Comparison of ENCODE assay signal across 18 cellular contexts in genomic region chr6:24876496-24877465, GRCh38. TPM values are rescaled to one million over a fixed set of nuclear protein-coding genes. Genes with fewer than 3 reads are reported as not detected.
A peak's percentile ranks its signal among the peaks of the same experiment; 100 is the strongest.
DNase-seq lines count a peak whose midpoint lies in the region; ATAC-seq, FAIRE-seq and TF ChIP-seq lines count a peak whose summit lies in the region.
"Had no signal": no experiment of that assay in that cellular context is flagged by ENCODE, and none has a peak within 500 bp of the region (broad histone marks: within the 10 kb centered on the region; RNA-seq: fewer than 3 reads in every experiment).

No MANE protein-coding gene starts in this region.

- H3K27me3 Mint-ChIP-seq in WTC11 (ENCODE audit: low read depth) (no peaks in the 10 kb centered on the region), osteocyte (ENCODE audit: unreplicated experiment) (no peaks in the 10 kb centered on the region)

- peaks cover 11% of the 10 kb centered on the region for H3K36me3 Mint-ChIP-seq in WTC11
- peaks cover 11% of the 10 kb centered on the region for H3K36me3 Mint-ChIP-seq in osteocyte (ENCODE audit: unreplicated experiment)

- TF ChIP-seq CTCF in WTC11 (IDR thresholded peaks at IDR 0.05) (no peak), osteocyte (IDR thresholded peaks at IDR 0.05) (no peak)

- H3K27ac Mint-ChIP-seq in WTC11: peak overlapping the region; percentile 74
- H3K27ac Mint-ChIP-seq in osteocyte (ENCODE audit: unreplicated experiment): no peak overlapping the region

- POLR2A ChIA-PET in WTC11 (lab: Charles Lee): interaction anchor here (0.9 to 1.2 kb wide), 3 partner anchors 9 to 115 kb away, joined by 3 to 4 read pairs (median 4); no protein-coding TSS in a partner anchor

- H3K9me3 Mint-ChIP-seq in WTC11 (no peaks in the 10 kb centered on the region), osteocyte (ENCODE audit: unreplicated experiment) (peaks cover 9% of the 10 kb centered on the region)

- no peak for TF ChIP-seq POLR2A in GM12891 (IDR thresholded peaks at IDR 0.05; ENCODE audit: low read depth, low read length)

- DNase-seq in GM12891 (ENCODE audit: insufficient read length, low spot score) (no peak), WTC11 (ENCODE audit: low spot score) (peak; percentile 59), osteocyte (ENCODE audit: extremely low spot score, unreplicated experiment) (peak; percentile 25)
- DNase-seq in stimulated activated CD4-positive, alpha-beta T cell treated with anti-CD3 and anti-CD28 coated beads, Interleukin-4, amount 100 ng/mL, for 24 hours: no peak
- DNase-seq: activated CD4-positive, alpha-beta T cell treated with anti-CD3 and anti-CD28 coated beads for 4 hours; activated effector memory CD4-positive, alpha-beta T cell treated with Interleukin-2 at 50 U/mL for 16 hours; GDM1; GOT3; Karpas-422; NCI-H1694; PC-9; right cardiac atrium; stimulated activated CD4-positive, alpha-beta T cell treated with anti-CD3 and anti-CD28 coated beads, Interleukin-4, amount 100 ng/mL, for 1 hour had no signal

- ATAC-seq in WTC11 (peak; percentile 95), GM18519 (IDR thresholded peaks at IDR 0.05; ENCODE audit: low FRiP score, unreplicated experiment) (no peak), HG03280 (IDR thresholded peaks at IDR 0.05; ENCODE audit: unreplicated experiment) (no peak)
- ATAC-seq: gastroesophageal sphincter, left lobe of liver, right cardiac atrium had no signal

- CTCF ChIA-PET in WTC11 (lab: Charles Lee): interaction anchor here (0.7 to 4.0 kb wide), 10 partner anchors 9 to 141 kb away, joined by 3 to 23 read pairs (median 4); no protein-coding TSS in a partner anchor

- peak overlapping the region; percentile 44 for H3K4me3 Mint-ChIP-seq in WTC11
- H3K4me3 Mint-ChIP-seq in osteocyte (ENCODE audit: unreplicated experiment): no peak overlapping the region

- H3K4me3 ChIP-seq in iPS-11a (ENCODE audit: low read depth, low read length): peak overlapping the region; percentile 14
- H3K4me3 ChIP-seq: gastroesophageal sphincter, PC-9 had no signal

- peaks cover 72% of the 10 kb centered on the region for H3K4me1 Mint-ChIP-seq in WTC11
- H3K4me1 Mint-ChIP-seq in osteocyte (ENCODE audit: unreplicated experiment): peaks cover 12% of the 10 kb centered on the region

- FAIRE-seq in GM12891 (lab: Jason Lieb, UNC): peak; percentile 20

TF ChIP-seq in GM12891, 5 proteins besides CTCF, POLR2A, EP300 and RAD21:
- TF ChIP-seq PAX5 (IDR thresholded peaks at IDR 0.05; ENCODE audit: insufficient read depth, low read length, severe bottlenecking) (no peak), SPI1 (IDR thresholded peaks at IDR 0.05; ENCODE audit: low read depth, low read length) (no peak), TAF1 (IDR thresholded peaks at IDR 0.05; ENCODE audit: low read depth, low read length) (no peak), POU2F2 (IDR thresholded peaks at IDR 0.05; ENCODE audit: low read depth, low read length) (no peak), POLR2AphosphoS5 (IDR thresholded peaks at IDR 0.05; ENCODE audit: low read depth, low read length) (no peak)
TF ChIP-seq in GM12891: peak in this region for 0.

TF ChIP-seq in WTC11, 78 proteins besides CTCF, POLR2A, EP300 and RAD21:
- TF ChIP-seq KAT7 (CRISPR knock-in tag; IDR thresholded peaks at IDR 0.05; ENCODE audit: borderline replicate concordance): no peak
- TF ChIP-seq MYBL2 (CRISPR knock-in tag; IDR thresholded peaks at IDR 0.05): no peak
- peak; percentile 91 for TF ChIP-seq NFE2L1 (CRISPR knock-in tag; IDR thresholded peaks at IDR 0.05)
- TF ChIP-seq NR2C2 (CRISPR knock-in tag; IDR thresholded peaks at IDR 0.05): no peak
- TF ChIP-seq ZNF423 (CRISPR knock-in tag; IDR thresholded peaks at IDR 0.05): peak; percentile 52; the same call in 1 of the 2 replicates
- 0 out of 2 replicates have a peak, but pooled peaks have one; percentile 18 for TF ChIP-seq SP1 (CRISPR knock-in tag; conservative IDR thresholded peaks at IDR 0.05)

RNA-seq across cellular contexts. Expression of gene RIPOR2, which starts 59.0 kb away (rescaled TPM):
- polyA plus RNA-seq in GM12891 (2012; ENCODE audit: low read depth, missing spikeins): 20.5 TPM
- total RNA-seq in WTC11 (2021) (11.3 to 13.5 TPM (median 11.9 TPM) in 3 replicates), osteocyte (4.8 and 6.3 TPM in 2 replicates)

Comparison
In these comparisons a context has a peak if more than half of its experiments do, and no peak if none do; other contexts are left out.
1. DNase-seq: peak in WTC11 (single experiment) and osteocyte (single experiment); none in GM12891 (single experiment) and stimulated activated CD4-positive, alpha-beta T cell treated with anti-CD3 and anti-CD28 coated beads, Interleukin-4, amount 100 ng/mL, for 24 hours (single experiment).